ENCODE assay signal across 8 cellular contexts in the genomic region with DNA sequence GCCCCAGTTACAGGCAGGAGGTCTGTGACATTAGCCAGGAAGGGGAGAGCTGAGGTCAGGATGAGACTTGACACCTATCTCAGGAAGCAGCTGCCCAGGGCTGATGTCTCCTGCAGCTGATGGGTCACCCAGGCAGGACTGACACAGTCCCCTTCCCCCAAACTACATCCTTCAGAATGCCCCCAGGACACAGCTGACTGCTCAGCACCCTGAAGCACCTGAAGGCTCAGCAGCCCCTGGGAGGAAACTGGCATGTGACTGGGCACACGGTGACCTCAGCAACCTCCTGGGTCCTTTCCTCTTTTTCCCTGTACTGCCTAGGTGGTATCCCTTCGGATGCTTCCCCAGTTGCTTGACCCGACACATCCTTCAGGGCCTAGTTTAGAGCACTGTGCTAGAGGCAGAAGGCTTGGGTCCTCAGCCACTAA. TPM values are rescaled to one million over a fixed set of nuclear protein-coding genes. Genes with fewer than 3 reads are reported as not detected.
DNase-seq lines count a peak whose midpoint lies in the region; ATAC-seq, FAIRE-seq and TF ChIP-seq lines count a peak whose summit lies in the region.

No MANE protein-coding gene starts in this region.

- H4K20me1 ChIP-seq in BLaER1, result no peaks in the 10 kb centered on the region
- H4K20me1 ChIP-seq in H1 (replicated peaks in 1 of 2; ENCODE audit: control insufficient read depth in 1 of 2, insufficient read depth in 2 of 2, low read length in 2 of 2), result peaks cover 0 to 7% of the 10 kb centered on the region in 2 experiments
- peaks cover 50% of the 10 kb centered on the region for H4K20me1 ChIP-seq in osteoblast (ENCODE audit: insufficient read depth, low read length)

- CTCF ChIA-PET in H1 (lab: Charles Lee; ENCODE audit: partially characterized antibody), result interaction anchor here (0.7 to 6.5 kb wide), 10 partner anchors 12 to 90 kb away, joined by 3 to 33 read pairs (median 4); partner anchors contain the start of gene SYS1

- peaks cover 17% of the 10 kb centered on the region for H3K79me1 ChIP-seq in H1 (ENCODE audit: low read depth, low read length)

- TF ChIP-seq EP300 in H1 (IDR thresholded peaks at IDR 0.05; ENCODE audit: borderline replicate concordance in 1 of 2, low read depth in 2 of 2, low read length in 2 of 2), result no peak

- no peak overlapping the region for H2BK120ac ChIP-seq in H1 (replicated peaks; ENCODE audit: low read depth, low read length)

- H4K5ac ChIP-seq in H1 (ENCODE audit: insufficient read length, low read depth, low read length), result no peak overlapping the region

- 0 out of 2 replicates have a peak overlapping the region, but pooled peaks have one; percentile 21 for H3K18ac ChIP-seq in H1 (ENCODE audit: extremely low read depth, low read length)

- no peak for FAIRE-seq in H1 (lab: Jason Lieb, UNC)

- H2AFZ ChIP-seq in H1 (ENCODE audit: low read length), result no peak overlapping the region
- no peak overlapping the region for H2AFZ ChIP-seq in osteoblast (ENCODE audit: low read length)

- no peak overlapping the region for H2BK20ac ChIP-seq in H1 (ENCODE audit: low read length)

- H3K27me3 ChIP-seq in BLaER1 (peaks cover 23% of the 10 kb centered on the region), H1 (replicated peaks in 1 of 4; ENCODE audit: control insufficient read depth in 3 of 4, extremely low read depth in 1 of 4, insufficient read depth in 3 of 4, low read length in 3 of 4) (no peaks in the 10 kb centered on the region), osteoblast (ENCODE audit: insufficient read depth, low read length) (no peaks in the 10 kb centered on the region)

- H3K36me3 ChIP-seq in BLaER1 (no peaks in the 10 kb centered on the region), H1 (ENCODE audit: control insufficient read depth in 2 of 4, insufficient read depth in 4 of 4, low read length in 3 of 4) (no peaks in the 10 kb centered on the region), osteoblast (ENCODE audit: insufficient read depth, low read length) (peaks cover 31% of the 10 kb centered on the region)

- no peak overlapping the region for H2BK12ac ChIP-seq in H1 (ENCODE audit: low read depth, low read length)

- H3K4me3 ChIP-seq in BLaER1 (no peak overlapping the region), H1 (ENCODE audit: extremely low read depth in 1 of 4, insufficient read depth in 2 of 4, low read depth in 3 of 4, low read length in 4 of 4) (peak overlapping the region in 1 of 4 experiments; percentile 95; a peak in 2 of 8 replicates), osteoblast (ENCODE audit: insufficient read depth, low read length) (peak overlapping the region; percentile 90)

- H4K91ac ChIP-seq in H1 (replicated peaks; ENCODE audit: insufficient read length, low read length), result no peak overlapping the region

- TF ChIP-seq CTCF in H1 (IDR thresholded peaks at IDR 0.05; ENCODE audit: control extremely low read depth in 1 of 3, insufficient read depth in 1 of 3, low read depth in 1 of 3, low read length in 3 of 3) (no peak), osteoblast (IDR thresholded peaks at IDR 0.05; ENCODE audit: extremely low read depth, low read depth, low read length) (no peak)

- DNase-seq in OCI-M1 (lab: John Stamatoyannopoulos, UW) (peak; percentile 9), H1 (ENCODE audit: low read depth in 1 of 2, low spot score in 2 of 2) (no peak), osteoblast (ENCODE audit: insufficient read length, low spot score, missing footprints) (no peak), germinal center (ENCODE audit: low spot score) (no peak), nucleus accumbens (lab: John Stamatoyannopoulos, UW) (no peak)
- DNase-seq in activated naive CD4-positive, alpha-beta T cell treated with anti-CD3 and anti-CD28 coated beads, Interleukin-2, amount 50 U/mL, for 16 hours, result no peak

- H4K8ac ChIP-seq in H1 (ENCODE audit: extremely low read depth, insufficient read depth, low read length), result no peak overlapping the region

- peak overlapping the region; percentile 99 for H3K4me2 ChIP-seq in BLaER1
- H3K4me2 ChIP-seq in H1 (ENCODE audit: insufficient read depth in 1 of 2, low read depth in 2 of 2, low read length in 2 of 2), result peak overlapping the region; percentile 94 to 96
- H3K4me2 ChIP-seq in osteoblast (ENCODE audit: insufficient read depth, low read length), result peak overlapping the region; percentile 91

- TF ChIP-seq POLR2A in H1 (IDR thresholded peaks at IDR 0.05; ENCODE audit: control extremely low read depth in 1 of 2, low read depth in 2 of 2, low read length in 2 of 2), result no peak

- no peak overlapping the region for H3K56ac ChIP-seq in H1 (replicated peaks; ENCODE audit: insufficient read length, low read depth, low read length)

- no peak overlapping the region for H3K4ac ChIP-seq in H1 (replicated peaks; ENCODE audit: insufficient read length, low read depth, low read length)

- H3K27ac ChIP-seq in BLaER1 (no peak overlapping the region), H1 (ENCODE audit: low read depth, low read length) (no peak overlapping the region), osteoblast (ENCODE audit: low read depth, low read length) (peak overlapping the region; percentile 100)

- POLR2A ChIA-PET in H1 (lab: Charles Lee; ENCODE audit: partially characterized antibody), result interaction anchor here (0.6 to 6.8 kb wide), 3 partner anchors 14 to 559 kb away, joined by 3 to 113 read pairs (median 4); partner anchors contain the start of gene SYS1

- no peak for TF ChIP-seq RAD21 in H1 (IDR thresholded peaks at IDR 0.05 in 1 of 2, conservative IDR thresholded peaks at IDR 0.05 in 1 of 2; ENCODE audit: low read depth in 2 of 2, low read length in 2 of 2)

- H3K14ac ChIP-seq in H1 (ENCODE audit: insufficient read length), result no peak overlapping the region

- peaks cover 0 to 60% of the 10 kb centered on the region in 2 experiments; a peak in 2 of 4 replicates for H3K79me2 ChIP-seq in H1 (ENCODE audit: control insufficient read depth in 1 of 2, insufficient read depth in 2 of 2, low read length in 2 of 2)
- H3K79me2 ChIP-seq in osteoblast (ENCODE audit: insufficient read depth, low read length), result peaks cover 69% of the 10 kb centered on the region

- ATAC-seq in HG02870 (IDR thresholded peaks at IDR 0.05; ENCODE audit: unreplicated experiment), result no peak

- H3K9ac ChIP-seq in BLaER1, result no peak overlapping the region
- H3K9ac ChIP-seq in H1 (replicated peaks in 1 of 4; ENCODE audit: extremely low read depth in 1 of 4, low read depth in 3 of 4, low read length in 3 of 4), result peak overlapping the region in 1 of 4 experiments; percentile 18; a peak in 1 of 7 replicates

- no peak overlapping the region for H3K23ac ChIP-seq in H1 (ENCODE audit: insufficient read length)

- WGBS in H1 (ENCODE audit: extremely low coverage in 1 of 2, insufficient coverage in 1 of 2, insufficient read length in 1 of 2, insufficient replicate concordance in 2 of 2, low coverage in 1 of 2, low lambda C conversion rate in 2 of 2, missing lambda C conversion rate in 1 of 2), 2 experiments, result 73% methylated on average over 3 of the region's 3 CpGs; no CpG with 5 or more reads in 1 of the 2 experiments

- H3K4me1 ChIP-seq in BLaER1, result peaks cover 51% of the 10 kb centered on the region
- H3K4me1 ChIP-seq in H1 (replicated peaks in 1 of 4; ENCODE audit: control insufficient read depth in 3 of 4, insufficient read depth in 4 of 4, low read length in 3 of 4), result peaks cover 38 to 59% (median 44%) of the 10 kb centered on the region in 4 experiments
- H3K4me1 ChIP-seq in osteoblast (ENCODE audit: insufficient read depth, low read length), result peaks cover 63% of the 10 kb centered on the region

- peak overlapping the region; percentile 68; the same call in 1 of the 2 replicates for H2AK5ac ChIP-seq in H1 (ENCODE audit: low read depth, low read length)

- no peak overlapping the region for H2BK5ac ChIP-seq in H1 (ENCODE audit: low read depth, low read length)

- H3K23me2 ChIP-seq in H1 (ENCODE audit: low read depth, low read length), result peaks cover 12% of the 10 kb centered on the region; the same call in 1 of the 2 replicates

- H2BK15ac ChIP-seq in H1 (ENCODE audit: low read length), result no peak overlapping the region; the same call in 1 of the 2 replicates

- H3K9me3 ChIP-seq in BLaER1 (no peaks in the 10 kb centered on the region), H1 (ENCODE audit: insufficient read depth in 2 of 2, low read depth in 1 of 2, low read length in 1 of 2) (no peaks in the 10 kb centered on the region), osteoblast (ENCODE audit: low read depth, low read length) (no peaks in the 10 kb centered on the region)

RNA-seq across cellular contexts. Expression of gene SDC4, which starts 1.9 kb away (rescaled TPM):
- 59.2 and 60.2 TPM in 2 replicates for total RNA-seq in H1 (2021; fragmentation: NEBNext Ultra II Directional; extraction: Animal tissue kit (Norgen Biotek cat#: 25700))
- 29.9 and 34.6 TPM in 2 replicates for polyA plus RNA-seq in H1 (2011; rRNA removed)
- 33.3 TPM for polyA plus RNA-seq in H1 (2011; cell fraction: cytosol; rRNA removed)
- 20.2 TPM for polyA plus RNA-seq in H1 (2011; cell fraction: nucleus; rRNA removed)
- 49.5 to 58.2 TPM (median 53.1 TPM) in 4 replicates for polyA plus RNA-seq in H1 (2012, experiment 1 of 2)
- 62.5 TPM for polyA plus RNA-seq in H1 (2012, experiment 2 of 2)
- polyA plus RNA-seq in H1 (2013, experiment 1 of 2), result 51.2 TPM
- polyA plus RNA-seq in H1 (2013, experiment 2 of 2), result 59.1 TPM
- polyA minus RNA-seq in H1 (2011; rRNA and poly(A)+ RNA removed), result 65.3 and 74.9 TPM in 2 replicates
- 45.6 TPM for polyA minus RNA-seq in H1 (2011; cell fraction: cytosol; rRNA and poly(A)+ RNA removed)
- polyA minus RNA-seq in H1 (2011; cell fraction: nucleus; rRNA and poly(A)+ RNA removed), result 17.7 TPM
- 182 and 267 TPM in 2 replicates for total RNA-seq in osteoblast

RNA-seq across cellular contexts. Expression of gene SYS1, which starts 16.7 kb away (rescaled TPM):
- total RNA-seq in H1 (2021; fragmentation: NEBNext Ultra II Directional; extraction: Animal tissue kit (Norgen Biotek cat#: 25700)), result 18.2 and 19.6 TPM in 2 replicates
- polyA plus RNA-seq in H1 (2011; rRNA removed), result 50.8 and 57.4 TPM in 2 replicates
- 29.3 TPM for polyA plus RNA-seq in H1 (2011; cell fraction: cytosol; rRNA removed)
- polyA plus RNA-seq in H1 (2011; cell fraction: nucleus; rRNA removed), result 32.0 TPM
- polyA plus RNA-seq in H1 (2012, experiment 1 of 2), result 15.1 to 17.8 TPM (median 16.5 TPM) in 4 replicates
- 23.0 TPM for polyA plus RNA-seq in H1 (2012, experiment 2 of 2)
- 15.6 TPM for polyA plus RNA-seq in H1 (2013, experiment 1 of 2)
- 18.9 TPM for polyA plus RNA-seq in H1 (2013, experiment 2 of 2)
- polyA minus RNA-seq in H1 (2011; rRNA and poly(A)+ RNA removed), result 44.9 and 51.1 TPM in 2 replicates
- 15.0 TPM for polyA minus RNA-seq in H1 (2011; cell fraction: cytosol; rRNA and poly(A)+ RNA removed)
- polyA minus RNA-seq in H1 (2011; cell fraction: nucleus; rRNA and poly(A)+ RNA removed), result 21.8 TPM
- 26.5 and 31.8 TPM in 2 replicates for total RNA-seq in osteoblast

RNA-seq across cellular contexts. Expression of gene TP53TG5, which starts 31.8 kb away (rescaled TPM):
- not detected in 2 replicates for total RNA-seq in H1 (2021; fragmentation: NEBNext Ultra II Directional; extraction: Animal tissue kit (Norgen Biotek cat#: 25700))
- polyA plus RNA-seq in H1 (2011; rRNA removed), result not detected in 2 replicates
- 0.03 TPM for polyA plus RNA-seq in H1 (2011; cell fraction: cytosol; rRNA removed)
- polyA plus RNA-seq in H1 (2011; cell fraction: nucleus; rRNA removed), result 1.6 TPM
- 0.42 to 0.67 TPM (median 0.60 TPM) in 4 replicates for polyA plus RNA-seq in H1 (2012, experiment 1 of 2)
- polyA plus RNA-seq in H1 (2012, experiment 2 of 2), result not detected
- not detected for polyA plus RNA-seq in H1 (2013, experiment 1 of 2)
- not detected for polyA plus RNA-seq in H1 (2013, experiment 2 of 2)
- 0.19 TPM in 1 of 2 replicates, not detected in the other for polyA minus RNA-seq in H1 (2011; rRNA and poly(A)+ RNA removed)
- not detected for polyA minus RNA-seq in H1 (2011; cell fraction: cytosol; rRNA and poly(A)+ RNA removed)
- polyA minus RNA-seq in H1 (2011; cell fraction: nucleus; rRNA and poly(A)+ RNA removed), result 1.1 TPM
- total RNA-seq in osteoblast, result not detected in 2 replicates

RNA-seq across cellular contexts. Expression of gene MATN4, which starts 38.2 kb away (rescaled TPM):
- 4.0 and 4.4 TPM in 2 replicates for total RNA-seq in H1 (2021; fragmentation: NEBNext Ultra II Directional; extraction: Animal tissue kit (Norgen Biotek cat#: 25700))
- polyA plus RNA-seq in H1 (2011; rRNA removed), result 2.1 and 3.6 TPM in 2 replicates
- 2.5 TPM for polyA plus RNA-seq in H1 (2011; cell fraction: cytosol; rRNA removed)
- polyA plus RNA-seq in H1 (2011; cell fraction: nucleus; rRNA removed), result 5.2 TPM
- 0.86 to 2.7 TPM (median 2.3 TPM) in 4 replicates for polyA plus RNA-seq in H1 (2012, experiment 1 of 2)
- polyA plus RNA-seq in H1 (2012, experiment 2 of 2), result 1.5 TPM
- polyA plus RNA-seq in H1 (2013, experiment 1 of 2), result 2.7 TPM
- polyA plus RNA-seq in H1 (2013, experiment 2 of 2), result 2.1 TPM
- polyA minus RNA-seq in H1 (2011; rRNA and poly(A)+ RNA removed), result 0.59 and 0.63 TPM in 2 replicates
- polyA minus RNA-seq in H1 (2011; cell fraction: cytosol; rRNA and poly(A)+ RNA removed), result 2.1 TPM
- polyA minus RNA-seq in H1 (2011; cell fraction: nucleus; rRNA and poly(A)+ RNA removed), result 1.4 TPM
- total RNA-seq in osteoblast, result under 0.01 TPM in 1 of 2 replicates, not detected in the other

RNA-seq across cellular contexts. Expression of gene RBPJL, which starts 39.7 kb away (rescaled TPM):
- total RNA-seq in H1 (2021; fragmentation: NEBNext Ultra II Directional; extraction: Animal tissue kit (Norgen Biotek cat#: 25700)), result 0.67 and 0.73 TPM in 2 replicates
- polyA plus RNA-seq in H1 (2011; rRNA removed), result 1.3 and 1.5 TPM in 2 replicates
- 1.0 TPM for polyA plus RNA-seq in H1 (2011; cell fraction: cytosol; rRNA removed)
- 1.8 TPM for polyA plus RNA-seq in H1 (2011; cell fraction: nucleus; rRNA removed)
- polyA plus RNA-seq in H1 (2012, experiment 1 of 2), result 0.22 to 0.98 TPM (median 0.68 TPM) in 4 replicates
- polyA plus RNA-seq in H1 (2012, experiment 2 of 2), result 0.47 TPM
- 0.79 TPM for polyA plus RNA-seq in H1 (2013, experiment 1 of 2)
- polyA plus RNA-seq in H1 (2013, experiment 2 of 2), result 0.72 TPM
- 0.15 and 0.32 TPM in 2 replicates for polyA minus RNA-seq in H1 (2011; rRNA and poly(A)+ RNA removed)
- not detected for polyA minus RNA-seq in H1 (2011; cell fraction: cytosol; rRNA and poly(A)+ RNA removed)
- polyA minus RNA-seq in H1 (2011; cell fraction: nucleus; rRNA and poly(A)+ RNA removed), result 0.70 TPM
- total RNA-seq in osteoblast, result not detected in 2 replicates
